Comparison of ENCODE assay signal across 8 cellular contexts in genomic region chr19:17303940-17304267, GRCh38. TPM values are rescaled to one million over a fixed set of nuclear protein-coding genes. Genes with fewer than 3 reads are reported as not detected.
DNase-seq lines count a peak whose midpoint lies in the region; ATAC-seq and TF ChIP-seq lines count a peak whose summit lies in the region.

No MANE protein-coding gene starts in this region.

- H3K4me1 ChIP-seq in right atrium auricular region (peaks cover 0 to 57% of the 10 kb centered on the region in 2 donors), spleen (peaks cover 31 to 79% (median 53%) of the 10 kb centered on the region in 6 donors)

- intact Hi-C loops in spleen (cut with DNase I; ENCODE audit: low total_unique reads) = no loop called here

- ATAC-seq in WTC11 (no peak), left lobe of liver (no peak), HG02938 (IDR thresholded peaks at IDR 0.05; ENCODE audit: unreplicated experiment) (no peak)

- WGBS in spleen, 5 donors = 74 to 88% (median 80%) methylated on average over 12 of the region's 12 CpGs

- H3K27ac Mint-ChIP-seq in WTC11 = peak overlapping the region; percentile 57; the same call in 1 of the 2 replicates

- CTCF ChIA-PET in WTC11 (lab: Charles Lee) = interaction anchor here (0.7 to 2.1 kb wide), 7 partner anchors 11 to 178 kb away, joined by 3 to 8 read pairs (median 4); no protein-coding TSS in a partner anchor

- H3K4me3 Mint-ChIP-seq in WTC11 = peak overlapping the region; percentile 68

- H3K4me1 Mint-ChIP-seq in WTC11 = peaks cover 37% of the 10 kb centered on the region

- TF ChIP-seq POLR2A in spleen (IDR thresholded peaks at IDR 0.05) = no peak

- H3K27me3 ChIP-seq in right atrium auricular region (no peaks in the 10 kb centered on the region), spleen (replicated peaks in 1 of 7) (no peaks in the 10 kb centered on the region)

- peak overlapping the region in 1 of 2 donors; percentile 78 for H3K4me3 ChIP-seq in right atrium auricular region
- H3K4me3 ChIP-seq in spleen = peak overlapping the region in 2 of 8 donors; percentile 65 to 80

- POLR2A ChIA-PET in WTC11 (lab: Charles Lee) = no interaction called here

- H3K36me3 ChIP-seq in right atrium auricular region = no peaks in the 10 kb centered on the region
- H3K36me3 ChIP-seq in spleen = peaks cover 0 to 25% (median 7%) of the 10 kb centered on the region in 6 donors

- no peaks in the 10 kb centered on the region for H3K27me3 Mint-ChIP-seq in WTC11 (ENCODE audit: low read depth)

- H3K27ac ChIP-seq in right atrium auricular region (peak overlapping the region; percentile 91 to 96), spleen (peak overlapping the region in 4 of 8 donors; percentile 82 to 97 (median 94))

- H3K9me3 ChIP-seq in right atrium auricular region (no peaks in the 10 kb centered on the region), spleen (no peaks in the 10 kb centered on the region)

- H3K9me3 Mint-ChIP-seq in WTC11 = no peaks in the 10 kb centered on the region

- peaks cover 6% of the 10 kb centered on the region for H3K36me3 Mint-ChIP-seq in WTC11

- 0 out of 2 replicates have a peak, but pooled peaks have one; percentile 2 for TF ChIP-seq CTCF in WTC11 (IDR thresholded peaks at IDR 0.05)
- no peak for TF ChIP-seq CTCF in right atrium auricular region (IDR thresholded peaks at IDR 0.05)
- no peak for TF ChIP-seq CTCF in spleen (IDR thresholded peaks at IDR 0.05 in 8 of 11, conservative IDR thresholded peaks at IDR 0.05 in 3 of 11)

- DNase-seq in NCI-H2227 (lab: John Stamatoyannopoulos, UW; ENCODE audit: unreplicated experiment) (peak; percentile 30), NCI-H2227 treated with DMSO at 0.1 percent for 48 hours (lab: John Stamatoyannopoulos, UW) (no peak), WTC11 (ENCODE audit: low spot score) (no peak), right atrium auricular region (ENCODE audit: low spot score) (no peak), spleen (peak; percentile 74), left lobe of liver (ENCODE audit: low spot score) (no peak), NCI-H2171 (lab: John Stamatoyannopoulos, UW) (no peak)

TF ChIP-seq in WTC11, 78 proteins besides CTCF, POLR2A, EP300 and RAD21:
- TF ChIP-seq, protein P1, sequence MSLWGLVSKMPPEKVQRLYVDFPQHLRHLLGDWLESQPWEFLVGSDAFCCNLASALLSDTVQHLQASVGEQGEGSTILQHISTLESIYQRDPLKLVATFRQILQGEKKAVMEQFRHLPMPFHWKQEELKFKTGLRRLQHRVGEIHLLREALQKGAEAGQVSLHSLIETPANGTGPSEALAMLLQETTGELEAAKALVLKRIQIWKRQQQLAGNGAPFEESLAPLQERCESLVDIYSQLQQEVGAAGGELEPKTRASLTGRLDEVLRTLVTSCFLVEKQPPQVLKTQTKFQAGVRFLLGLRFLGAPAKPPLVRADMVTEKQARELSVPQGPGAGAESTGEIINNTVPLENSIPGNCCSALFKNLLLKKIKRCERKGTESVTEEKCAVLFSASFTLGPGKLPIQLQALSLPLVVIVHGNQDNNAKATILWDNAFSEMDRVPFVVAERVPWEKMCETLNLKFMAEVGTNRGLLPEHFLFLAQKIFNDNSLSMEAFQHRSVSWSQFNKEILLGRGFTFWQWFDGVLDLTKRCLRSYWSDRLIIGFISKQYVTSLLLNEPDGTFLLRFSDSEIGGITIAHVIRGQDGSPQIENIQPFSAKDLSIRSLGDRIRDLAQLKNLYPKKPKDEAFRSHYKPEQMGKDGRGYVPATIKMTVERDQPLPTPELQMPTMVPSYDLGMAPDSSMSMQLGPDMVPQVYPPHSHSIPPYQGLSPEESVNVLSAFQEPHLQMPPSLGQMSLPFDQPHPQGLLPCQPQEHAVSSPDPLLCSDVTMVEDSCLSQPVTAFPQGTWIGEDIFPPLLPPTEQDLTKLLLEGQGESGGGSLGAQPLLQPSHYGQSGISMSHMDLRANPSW (CRISPR knock-in tag; conservative IDR thresholded peaks at IDR 0.05; ENCODE audit: low read depth) = no peak
- TF ChIP-seq ZNF423 (CRISPR knock-in tag; IDR thresholded peaks at IDR 0.05) (no peak), JUN (CRISPR knock-in tag; IDR thresholded peaks at IDR 0.05) (no peak), ZNF138 (CRISPR knock-in tag; conservative IDR thresholded peaks at IDR 0.05) (no peak), TEAD4 (CRISPR knock-in tag; IDR thresholded peaks at IDR 0.05) (no peak), GRHL2 (CRISPR knock-in tag; IDR thresholded peaks at IDR 0.05; ENCODE audit: insufficient replicate concordance, severe bottlenecking) (no peak), IRF2 (CRISPR knock-in tag; IDR thresholded peaks at IDR 0.05; ENCODE audit: borderline replicate concordance, low read depth) (no peak), HMGA2 (CRISPR knock-in tag; IDR thresholded peaks at IDR 0.05) (no peak)

RNA-seq across cellular contexts. Expression of gene ABHD8, which starts 0.7 kb away (rescaled TPM):
- total RNA-seq in WTC11 (2021) (13.2 to 18.1 TPM (median 17.6 TPM) in 3 replicates), right atrium auricular region (10 to 100 TPM; 11.8 to 15.8 TPM), spleen (10 to 100 TPM in 5 of 7 donors, 1 to 10 TPM in 2; 7.7 to 18.7 (median 13.2) TPM), left lobe of liver (18.4 TPM)
- polyA plus RNA-seq in spleen = 10 to 100 TPM in 1 of 3 donors, 1 to 10 TPM in 2; 6.5 to 12.6 (median 7.9) TPM

RNA-seq across cellular contexts. Expression of gene MRPL34, which starts 1.8 kb away (rescaled TPM):
- total RNA-seq in WTC11 (2021) = 117 to 130 TPM (median 122 TPM) in 3 replicates
- 100 to 1,000 TPM; 203 to 254 TPM for total RNA-seq in right atrium auricular region
- 10 to 100 TPM; 37.5 to 93.2 (median 57.8) TPM for total RNA-seq in spleen
- 100 to 1,000 TPM in 2 of 3 donors, 10 to 100 TPM in 1; 95.4 to 153 (median 152) TPM for polyA plus RNA-seq in spleen
- total RNA-seq in left lobe of liver = 148 TPM

RNA-seq across cellular contexts. Expression of gene DDA1, which starts 5.5 kb away (rescaled TPM):
- total RNA-seq in WTC11 (2021) (36.2 to 42.8 TPM (median 37.0 TPM) in 3 replicates), right atrium auricular region (10 to 100 TPM; 22.2 to 40.1 TPM), spleen (10 to 100 TPM; 10.5 to 25.6 (median 22.4) TPM), left lobe of liver (10.9 TPM)
- 10 to 100 TPM; 28.7 to 42.2 (median 37.7) TPM for polyA plus RNA-seq in spleen

RNA-seq across cellular contexts. Expression of gene ANKLE1, which starts 22.2 kb away (rescaled TPM):
- total RNA-seq in WTC11 (2021) (9.1 to 12.9 TPM (median 10.2 TPM) in 3 replicates), right atrium auricular region (under 1 TPM in 1 of 2 donors, not detected in 1; 0.51 TPM), spleen (1 to 10 TPM; 1.9 to 5.0 (median 3.1) TPM), left lobe of liver (0.48 TPM)
- polyA plus RNA-seq in spleen = 1 to 10 TPM; 2.2 to 4.3 (median 2.4) TPM

RNA-seq across cellular contexts. Expression of gene ANO8, which starts 30.8 kb away (rescaled TPM):
- total RNA-seq in WTC11 (2021) = 30.5 to 35.4 TPM (median 32.6 TPM) in 3 replicates
- 1 to 10 TPM; 4.2 to 5.2 TPM for total RNA-seq in right atrium auricular region
- total RNA-seq in spleen = 10 to 100 TPM in 2 of 7 donors, 1 to 10 TPM in 5; 6.5 to 12.0 (median 9.4) TPM
- 1 to 10 TPM; 1.1 to 4.4 (median 1.5) TPM for polyA plus RNA-seq in spleen
- total RNA-seq in left lobe of liver = 9.6 TPM

Comparison
In these comparisons a context has a peak if more than half of its experiments do, and no peak if none do; other contexts are left out.
1. DNase-seq: peak in NCI-H2227 (single experiment) and spleen (single experiment); none in NCI-H2227 treated with DMSO at 0.1 percent for 48 hours (single experiment), WTC11 (single experiment), right atrium auricular region (single experiment), left lobe of liver (single experiment) and NCI-H2171 (single experiment).